ENCODE assay signal across 25 cellular contexts in genomic region chr11:103967985-103968384, GRCh38.
"Had no signal": no experiment of that assay in that cellular context is flagged by ENCODE, and none has a peak within 500 bp of the region (broad histone marks: within the 10 kb centered on the region; RNA-seq: fewer than 3 reads in every experiment).

No MANE protein-coding gene starts in this region.

- H3K9me3 Mint-ChIP-seq: immature natural killer cell had no signal

- ATAC-seq: gastrocnemius medialis, left colon, left lobe of liver, lower lobe of right lung, mucosa of descending colon had no signal

- H3K4me3 ChIP-seq: coronary artery, dorsolateral prefrontal cortex, esophagus muscularis mucosa, gastrocnemius medialis, hepatocyte, left ventricle myocardium inferior, lower lobe of right lung, mucosa of descending colon had no signal

- H3K36me3 ChIP-seq: esophagus muscularis mucosa, gastrocnemius medialis, left ventricle myocardium inferior, lower lobe of right lung had no signal

- H3K27ac Mint-ChIP-seq: mesothelial cell of epicardium, naive B cell had no signal

- H3K9me3 ChIP-seq: esophagus muscularis mucosa, gastrocnemius medialis, left ventricle myocardium inferior, lower lobe of right lung, mucosa of descending colon had no signal

- H3K4me1 Mint-ChIP-seq: mesothelial cell of epicardium, naive B cell had no signal

- H3K79me2 ChIP-seq: hepatocyte had no signal

- H3K4me2 ChIP-seq: hepatocyte had no signal

- H3K4me1 ChIP-seq: esophagus muscularis mucosa, gastrocnemius medialis, left ventricle myocardium inferior, lower lobe of right lung had no signal

- H2AFZ ChIP-seq: hepatocyte had no signal

- H3K27me3 ChIP-seq: dorsolateral prefrontal cortex, esophagus muscularis mucosa, gastrocnemius medialis, hepatocyte had no signal

- H3K27ac ChIP-seq: coronary artery, dorsolateral prefrontal cortex, esophagus muscularis mucosa, gastrocnemius medialis, hepatocyte, left ventricle myocardium inferior, lower lobe of right lung had no signal

- H3K4me3 Mint-ChIP-seq: immature natural killer cell, mesothelial cell of epicardium, naive B cell had no signal

- H3K36me3 Mint-ChIP-seq: mesothelial cell of epicardium, naive B cell had no signal

- DNase-seq: dermis blood vessel endothelial cell; dorsolateral prefrontal cortex; effector CD4-positive, alpha-beta T cell; effector memory CD4-positive, alpha-beta T cell; foreskin fibroblast; foreskin melanocyte; gastrocnemius medialis; glutamatergic neuron; head of caudate nucleus; hypothalamus; immature natural killer cell; islet precursor cell; kidney; kidney glomerular epithelial cell; left colon; left ventricle myocardium inferior; lower lobe of right lung; mesenchymal stem cell; mucosa of descending colon; naive B cell had no signal
